8 cellular contexts compared by ENCODE assay signal in the genomic region with DNA sequence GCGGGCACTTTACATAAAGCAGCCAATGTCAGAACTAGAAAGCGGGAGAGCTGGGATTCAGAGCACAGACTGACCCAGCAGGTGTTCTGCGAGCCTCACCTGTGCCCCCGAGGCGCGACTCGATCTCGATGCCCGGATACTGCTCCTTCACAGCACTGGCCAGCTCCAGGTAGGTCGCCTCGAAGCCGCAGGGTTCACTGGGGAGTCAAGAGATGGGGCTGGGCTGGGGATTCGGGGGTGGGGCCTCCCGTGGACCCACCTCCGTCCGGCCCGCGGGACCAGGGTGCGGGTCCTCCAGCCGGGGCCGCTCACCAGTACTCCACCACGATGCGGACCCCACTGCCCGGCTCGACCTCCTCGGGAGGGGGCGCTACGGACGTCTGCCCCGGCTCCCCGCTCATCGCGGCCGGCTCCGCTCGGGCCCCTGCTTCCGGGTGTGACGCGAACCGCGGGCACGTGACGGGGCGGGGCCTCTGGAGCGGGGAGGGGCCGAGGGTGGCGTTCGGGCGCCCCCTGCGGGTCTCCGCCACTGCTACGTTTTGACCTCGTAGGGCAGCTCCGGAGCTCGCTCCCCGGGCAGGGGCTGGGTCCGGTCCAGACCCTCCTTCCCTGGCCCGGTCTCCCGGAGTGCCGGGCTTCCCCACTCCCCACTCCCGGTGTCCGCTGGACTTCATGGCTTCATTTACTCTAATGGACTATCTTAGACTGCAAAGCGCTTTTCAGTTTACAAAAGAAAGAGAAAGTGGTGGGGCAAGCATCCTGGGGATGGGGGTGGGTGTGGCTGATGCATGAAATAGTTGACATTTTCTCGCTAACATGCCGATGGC. TPM values are rescaled to one million over a fixed set of nuclear protein-coding genes. Genes with fewer than 3 reads are reported as not detected.
DNase-seq lines count a peak whose midpoint lies in the region; ATAC-seq and TF ChIP-seq lines count a peak whose summit lies in the region.

MIEN1 (minus strand) TSS at position 438 of the 827 bp plus-strand sequence; CDS start at position 401, 37 bp downstream.

- H3K27ac ChIP-seq in duodenal mucosa (ENCODE audit: low read depth, low read length) (peak within 1 kb of the TSS; percentile 88), lower lobe of right lung (peak within 1 kb of the TSS; percentile 91)

- no peaks in the 10 kb centered on the region for H3K9me3 ChIP-seq in duodenal mucosa (ENCODE audit: control insufficient read depth in 1 of 2, low read length in 2 of 2)
- no peaks in the 10 kb centered on the region for H3K9me3 ChIP-seq in lower lobe of right lung

- H3K4me3 Mint-ChIP-seq in CD14-positive monocyte: peak within 1 kb of the TSS; percentile 84 to 90
- H3K4me3 Mint-ChIP-seq in activated CD4-positive, alpha-beta memory T cell treated with anti-CD3 and anti-CD28 coated beads, Interleukin-2, amount 10 ng/mL, durations not matched to agents 7 days and 5 days: peak within 1 kb of the TSS; percentile 88

- H3K4me3 ChIP-seq in duodenal mucosa (ENCODE audit: low read depth in 1 of 2, low read length in 2 of 2) (peak within 1 kb of the TSS; percentile 78 to 89), lower lobe of right lung (peak within 1 kb of the TSS; percentile 73)

- peaks cover 11 to 19% (median 17%) of the 10 kb centered on the region in 3 donors for H3K27me3 Mint-ChIP-seq in CD14-positive monocyte (ENCODE audit: low read depth in 3 of 3)
- H3K27me3 Mint-ChIP-seq in activated CD4-positive, alpha-beta memory T cell treated with anti-CD3 and anti-CD28 coated beads, Interleukin-2, amount 10 ng/mL, durations not matched to agents 7 days and 5 days: peaks cover 5% of the 10 kb centered on the region

- H3K4me1 ChIP-seq in duodenal mucosa (ENCODE audit: control insufficient read depth in 1 of 2, insufficient read depth in 2 of 2, low read length in 2 of 2) (peaks cover 12 to 13% of the 10 kb centered on the region in 2 donors), lower lobe of right lung (peaks cover 12% of the 10 kb centered on the region)

- H3K36me3 ChIP-seq in duodenal mucosa (ENCODE audit: control insufficient read depth in 1 of 2, insufficient read depth in 2 of 2, low read length in 2 of 2) (peaks cover 12 to 32% of the 10 kb centered on the region in 2 donors), lower lobe of right lung (peaks cover 41% of the 10 kb centered on the region)

- H3K27me3 ChIP-seq in duodenal mucosa (ENCODE audit: control insufficient read depth in 1 of 2, insufficient read depth in 2 of 2, low read length in 2 of 2) (no peaks in the 10 kb centered on the region), lower lobe of right lung (ENCODE audit: low read depth) (no peaks in the 10 kb centered on the region)

- POLR2A ChIA-PET in activated CD4-positive, alpha-beta memory T cell treated with anti-CD3 and anti-CD28 coated beads, Interleukin-2, amount 10 ng/mL, durations not matched to agents 7 days and 5 days (lab: Charles Lee): interaction anchor here (0.6 to 3.7 kb wide), 37 partner anchors 10 to 339 kb away, joined by 3 to 32 read pairs (median 4); partner anchors contain the start of genes CDK12, ERBB2, MED1 and PGAP3

- CTCF ChIA-PET in activated CD4-positive, alpha-beta memory T cell treated with anti-CD3 and anti-CD28 coated beads, Interleukin-2, amount 10 ng/mL, durations not matched to agents 7 days and 5 days (lab: Charles Lee): interaction anchor here (0.6 to 3.6 kb wide), 38 partner anchors 8 to 249 kb away, joined by 3 to 37 read pairs (median 5); partner anchors contain the start of gene PNMT

- TF ChIP-seq CTCF in CD14-positive monocyte (IDR thresholded peaks at IDR 0.05) (peak; percentile 97), lower lobe of right lung (IDR thresholded peaks at IDR 0.05) (peak; percentile 87)

- H3K9me3 Mint-ChIP-seq in CD14-positive monocyte: no peaks in the 10 kb centered on the region
- H3K9me3 Mint-ChIP-seq in activated CD4-positive, alpha-beta memory T cell treated with anti-CD3 and anti-CD28 coated beads, Interleukin-2, amount 10 ng/mL, durations not matched to agents 7 days and 5 days: no peaks in the 10 kb centered on the region

- peak; percentile 91 for DNase-seq in CD14-positive monocyte (ENCODE audit: low spot score)
- DNase-seq in NCI-H774 (lab: John Stamatoyannopoulos, UW): peak; percentile 91
- DNase-seq in activated CD4-positive, alpha-beta memory T cell treated with anti-CD3 and anti-CD28 coated beads, Interleukin-2, amount 10 ng/mL, durations not matched to agents 7 days and 5 days: peak; percentile 95
- DNase-seq in lower lobe of right lung: peak; percentile 94
- DNase-seq in stimulated activated CD4-positive, alpha-beta T cell treated with anti-CD3 and anti-CD28 coated beads, TNF-alpha, amount 100 ng/mL, for 24 hours (ENCODE audit: low read depth in 3 of 3): peak; percentile 89 to 91 (median 90)

- H3K4me1 Mint-ChIP-seq in CD14-positive monocyte: peaks cover 9% of the 10 kb centered on the region
- H3K4me1 Mint-ChIP-seq in activated CD4-positive, alpha-beta memory T cell treated with anti-CD3 and anti-CD28 coated beads, Interleukin-2, amount 10 ng/mL, durations not matched to agents 7 days and 5 days: peaks cover 19% of the 10 kb centered on the region

- ATAC-seq in GM19351 (IDR thresholded peaks at IDR 0.05; ENCODE audit: unreplicated experiment): peak; percentile 87
- ATAC-seq in HG03520 (IDR thresholded peaks at IDR 0.05; ENCODE audit: unreplicated experiment): peak; percentile 79
- peak; percentile 98 for ATAC-seq in lower lobe of right lung

- peaks cover 26 to 33% of the 10 kb centered on the region in 2 donors for H3K36me3 Mint-ChIP-seq in CD14-positive monocyte
- peaks cover 11% of the 10 kb centered on the region for H3K36me3 Mint-ChIP-seq in activated CD4-positive, alpha-beta memory T cell treated with anti-CD3 and anti-CD28 coated beads, Interleukin-2, amount 10 ng/mL, durations not matched to agents 7 days and 5 days (ENCODE audit: low read depth)

- H3K27ac Mint-ChIP-seq in CD14-positive monocyte: peak within 1 kb of the TSS; percentile 87 to 94 (median 91)
- H3K27ac Mint-ChIP-seq in activated CD4-positive, alpha-beta memory T cell treated with anti-CD3 and anti-CD28 coated beads, Interleukin-2, amount 10 ng/mL, durations not matched to agents 7 days and 5 days: peak within 1 kb of the TSS; percentile 83

- peak within 1 kb of the TSS; percentile 82 to 95 for H3K9ac ChIP-seq in duodenal mucosa (ENCODE audit: low read depth in 1 of 2, low read length in 2 of 2)

- intact Hi-C loops in CD14-positive monocyte (cut with micrococcal nuclease): loop anchor here (2.0 to 5.0 kb wide), 3 partner anchors 18 to 108 kb away; partner anchors contain the start of gene STARD3 (in 1 of the 2)
- intact Hi-C loops in lower lobe of right lung (cut with DNase I): no loop called here

RNA-seq across cellular contexts. Expression of gene MIEN1, which starts in this region (rescaled TPM):
- polyA plus RNA-seq in CD14-positive monocyte: 100 to 1,000 TPM; 124 to 141 TPM
- total RNA-seq in activated CD4-positive, alpha-beta memory T cell treated with anti-CD3 and anti-CD28 coated beads, Interleukin-2, amount 10 ng/mL, durations not matched to agents 7 days and 5 days: 10 to 100 TPM; 40.1 to 45.1 TPM
- 46.4 TPM for total RNA-seq in lower lobe of right lung

Comparison
In these comparisons a context has a peak if more than half of its experiments do, and no peak if none do; other contexts are left out.
1. Peak in every context shown above with its lines: DNase-seq, ATAC-seq, H3K4me3 ChIP-seq and H3K27ac ChIP-seq.